15 cellular contexts compared by ENCODE assay signal in genomic region chr11:19428206-19429001, GRCh38.
DNase-seq lines count a peak whose midpoint lies in the region; ATAC-seq, FAIRE-seq and TF ChIP-seq lines count a peak whose summit lies in the region.
"Had no signal": no experiment of that assay in that cellular context is flagged by ENCODE, and none has a peak within 500 bp of the region (broad histone marks: within the 10 kb centered on the region; RNA-seq: fewer than 3 reads in every experiment).

No MANE protein-coding gene starts in this region.

- no TSS peak for BruUV-seq in PC-3 (replicated peaks; lab: Mats Ljungman, UMichigan)

- intact Hi-C loops in PC-3 (cut with micrococcal nuclease): no loop called here

- H3K79me2 ChIP-seq in PC-3 (ENCODE audit: low read length): no peaks in the 10 kb centered on the region

- no peaks in the 10 kb centered on the region for H3F3A ChIP-seq in PC-3 (ENCODE audit: low read length, unreplicated experiment)

- no peak for DNase-seq in D721Med (ENCODE audit: insufficient read length, low spot score)
- peak; percentile 89 for DNase-seq in PC-3
- no peak for DNase-seq in foreskin melanocyte
- no peak for DNase-seq in DMS 273 treated with DMSO at 0.1 percent for 48 hours (lab: John Stamatoyannopoulos, UW)
- no peak for DNase-seq in naive thymus-derived CD8-positive, alpha-beta T cell
- DNase-seq: activated CD4-positive, alpha-beta T cell treated with anti-CD3 and anti-CD28 coated beads, Interleukin-2, amount 10 ng/mL, durations not matched to agents 24 days and 14 days; esophagus squamous epithelium; MG63; NK-92 treated with Interleukin-12 subunit alpha and Interleukin-12 subunit beta, amount 100 ng/mL, for 24 hours; stimulated activated CD4-positive, alpha-beta T cell treated with anti-CD3 and anti-CD28 coated beads, Interleukin-4, amount 100 ng/mL, for 4 hours had no signal

- ATAC-seq in PC-3 (peak; percentile 98), esophagus mucosa (peak; percentile 67), HG03196 (IDR thresholded peaks at IDR 0.05; ENCODE audit: unreplicated experiment) (no peak)
- ATAC-seq in naive thymus-derived CD8-positive, alpha-beta T cell: no peak

- peaks cover 13 to 81% (median 17%) of the 10 kb centered on the region in 5 donors for H3K27me3 Mint-ChIP-seq in naive thymus-derived CD8-positive, alpha-beta T cell

- CTCF ChIA-PET in HEK293 (lab: Yijun Ruan, JAX): no interaction called here
- CTCF ChIA-PET in PC-3 (lab: Charles Lee): interaction anchor here (0.8 to 0.9 kb wide), 2 partner anchors 102 to 357 kb away, joined by 6 read pairs; no protein-coding TSS in a partner anchor

- H3K36me3 Mint-ChIP-seq in naive thymus-derived CD8-positive, alpha-beta T cell: no peaks in the 10 kb centered on the region

- no peak overlapping the region for H3K27ac Mint-ChIP-seq in naive thymus-derived CD8-positive, alpha-beta T cell
- H3K27ac Mint-ChIP-seq: activated CD4-positive, alpha-beta T cell treated with anti-CD3 and anti-CD28 coated beads, Interleukin-2, amount 10 ng/mL, durations not matched to agents 24 days and 14 days; activated T-helper 2 cell treated with anti-CD3 and anti-CD28 coated beads, Interferon-gamma antibody, Interleukin-2, Interleukin-4, amounts not matched to agents 10 μg/mL and 5 μg/mL and 100 μg/mL, durations not matched to agents 14 hours and 24 hours and 36 hours had no signal

- H2AFZ ChIP-seq in PC-3 (ENCODE audit: low read length): peak overlapping the region; percentile 30; the same call in 1 of the 2 replicates

- no peak for TF ChIP-seq CTCF in D721Med (IDR thresholded peaks at IDR 0.05; ENCODE audit: insufficient read depth, missing control alignments)
- no peak for TF ChIP-seq CTCF in HEK293 (tag by site-specific recombination; IDR thresholded peaks at IDR 0.05)
- peak; percentile 33; the same call in 1 of the 2 replicates for TF ChIP-seq CTCF in PC-3 (conservative IDR thresholded peaks at IDR 0.05; ENCODE audit: low read depth, low read length)

- peaks cover 0 to 2% (median 0%) of the 10 kb centered on the region in 9 donors for H3K9me3 Mint-ChIP-seq in naive thymus-derived CD8-positive, alpha-beta T cell
- H3K9me3 Mint-ChIP-seq: activated CD4-positive, alpha-beta T cell treated with anti-CD3 and anti-CD28 coated beads, Interleukin-2, amount 10 ng/mL, durations not matched to agents 24 days and 14 days; activated T-helper 2 cell treated with anti-CD3 and anti-CD28 coated beads, Interferon-gamma antibody, Interleukin-2, Interleukin-4, amounts not matched to agents 10 μg/mL and 5 μg/mL and 100 μg/mL, durations not matched to agents 14 hours and 24 hours and 36 hours had no signal

- H3K27ac ChIP-seq in HEK293 (ENCODE audit: extremely low read depth, low read depth, low read length) (no peak overlapping the region), PC-3 (ENCODE audit: low read length) (peak overlapping the region; percentile 90)
- H3K27ac ChIP-seq: esophagus squamous epithelium had no signal

- H3K9me2 ChIP-seq in PC-3 (replicated peaks; ENCODE audit: low read length): no peaks in the 10 kb centered on the region

- FAIRE-seq in D721Med (lab: Jason Lieb, UNC): peak; percentile 80

- no peaks in the 10 kb centered on the region for H3K4me1 Mint-ChIP-seq in naive thymus-derived CD8-positive, alpha-beta T cell
- H3K4me1 Mint-ChIP-seq: activated CD4-positive, alpha-beta T cell treated with anti-CD3 and anti-CD28 coated beads, Interleukin-2, amount 10 ng/mL, durations not matched to agents 24 days and 14 days had no signal

- H3K4me1 ChIP-seq in HEK293 (ENCODE audit: control insufficient read depth, insufficient read depth, low read length) (no peaks in the 10 kb centered on the region), PC-3 (ENCODE audit: insufficient read depth, low read length) (peaks cover 40% of the 10 kb centered on the region)
- H3K4me1 ChIP-seq: esophagus squamous epithelium had no signal

- no peak overlapping the region for H3K4me3 Mint-ChIP-seq in naive thymus-derived CD8-positive, alpha-beta T cell
- H3K4me3 Mint-ChIP-seq: activated CD4-positive, alpha-beta T cell treated with anti-CD3 and anti-CD28 coated beads, Interleukin-2, amount 10 ng/mL, durations not matched to agents 24 days and 14 days had no signal

- H3K9me3 ChIP-seq in HEK293 (ENCODE audit: control insufficient read depth, insufficient read depth, low read depth, low read length): no peaks in the 10 kb centered on the region
- no peaks in the 10 kb centered on the region for H3K9me3 ChIP-seq in PC-3 (ENCODE audit: low read length)
- H3K9me3 ChIP-seq: BLaER1 treated with 17β-estradiol and CSF1 and Interleukin-3, amounts not matched to agents 10 nM and 100 nM; esophagus squamous epithelium; MG63 had no signal

- no peaks in the 10 kb centered on the region for H3K27me3 ChIP-seq in PC-3 (ENCODE audit: low read length)
- H3K27me3 ChIP-seq: BLaER1 treated with 17β-estradiol and CSF1 and Interleukin-3, amounts not matched to agents 10 nM and 100 nM; MG63 had no signal

- H3K9ac ChIP-seq in PC-3 (ENCODE audit: low read length): peak overlapping the region; percentile 61
- H3K9ac ChIP-seq: BLaER1 treated with 17β-estradiol and CSF1 and Interleukin-3, amounts not matched to agents 10 nM and 100 nM had no signal

- POLR2A ChIA-PET in HEK293 (lab: Yijun Ruan, JAX): no interaction called here
- POLR2A ChIA-PET in PC-3 (lab: Charles Lee; ENCODE audit: unreplicated experiment): interaction anchor here (0.5 to 0.8 kb wide), 4 partner anchors 30 to 123 kb away, joined by 3 to 6 read pairs (median 3); no protein-coding TSS in a partner anchor
- POLR2A ChIA-PET in naive thymus-derived CD8-positive, alpha-beta T cell (lab: Charles Lee): no interaction called here

- H3K36me3 ChIP-seq in HEK293 (ENCODE audit: control insufficient read depth in 2 of 2, insufficient read depth in 1 of 2, low read length in 2 of 2) (no peaks in the 10 kb centered on the region), PC-3 (ENCODE audit: low read depth, low read length) (no peaks in the 10 kb centered on the region)
- H3K36me3 ChIP-seq: BLaER1 treated with 17β-estradiol and CSF1 and Interleukin-3, amounts not matched to agents 10 nM and 100 nM; esophagus squamous epithelium; MG63 had no signal

- H3K4me3 ChIP-seq in HEK293 (ENCODE audit: low read depth, low read length) (no peak overlapping the region), PC-3 (ENCODE audit: low read length) (peak overlapping the region; percentile 23; the same call in 1 of the 2 replicates)
- H3K4me3 ChIP-seq: BLaER1 treated with 17β-estradiol and CSF1 and Interleukin-3, amounts not matched to agents 10 nM and 100 nM; esophagus squamous epithelium; MG63 had no signal

- peak overlapping the region; percentile 62 for H3K4me2 ChIP-seq in PC-3 (ENCODE audit: low read length)

- H4K20me1 ChIP-seq in PC-3 (ENCODE audit: low read length): no peaks in the 10 kb centered on the region
- H4K20me1 ChIP-seq: BLaER1 treated with 17β-estradiol and CSF1 and Interleukin-3, amounts not matched to agents 10 nM and 100 nM had no signal

TF ChIP-seq in HEK293, 187 proteins besides CTCF, POLR2A, EP300 and RAD21:
- TF ChIP-seq PRDM10 (tag by site-specific recombination; IDR thresholded peaks at IDR 0.05) (peak; percentile 70), ZNF692 (tag by site-specific recombination; IDR thresholded peaks at IDR 0.05) (no peak)

Comparison
In these comparisons a context has a peak if more than half of its experiments do, and no peak if none do; other contexts are left out.
1. ATAC-seq: peak in PC-3 (single experiment) and esophagus mucosa (single experiment); none in HG03196 (single experiment) and naive thymus-derived CD8-positive, alpha-beta T cell (0 of 2).